ENCODE assay signal across 9 cellular contexts in genomic region chr9:133954862-133955529, GRCh38. TPM values are rescaled to one million over a fixed set of nuclear protein-coding genes. Genes with fewer than 3 reads are reported as not detected.
DNase-seq lines count a peak whose midpoint lies in the region; TF ChIP-seq lines count a peak whose summit lies in the region.
"Had no signal": no experiment of that assay in that cellular context is flagged by ENCODE, and none has a peak within 500 bp of the region (broad histone marks: within the 10 kb centered on the region; RNA-seq: fewer than 3 reads in every experiment).

No MANE protein-coding gene starts in this region.

- H2BK12ac ChIP-seq in neuronal stem cell (ENCODE audit: low read length): peak overlapping the region; percentile 90

- no peaks in the 10 kb centered on the region for H3K9me3 ChIP-seq in neuronal stem cell (replicated peaks in 1 of 2; ENCODE audit: control insufficient read depth in 2 of 2, insufficient read depth in 1 of 2, low read depth in 1 of 2, low read length in 2 of 2)

- no peak overlapping the region for H2BK15ac ChIP-seq in neuronal stem cell (ENCODE audit: low read length)

- H3K27me3 Mint-ChIP-seq in IgD-negative memory B cell: no peaks in the 10 kb centered on the region
- no peaks in the 10 kb centered on the region for H3K27me3 Mint-ChIP-seq in activated naive CD4-positive, alpha-beta T cell treated with anti-CD3 and anti-CD28 coated beads, Interleukin-2, amount 50 U/mL, for 24 hours

- peak overlapping the region; percentile 80 for H3K18ac ChIP-seq in neuronal stem cell (ENCODE audit: low read length)

- H3K14ac ChIP-seq in neuronal stem cell (ENCODE audit: low read length): no peak overlapping the region

- H3K4me1 Mint-ChIP-seq in IgD-negative memory B cell: peaks cover 44 to 49% (median 48%) of the 10 kb centered on the region in 3 donors
- H3K4me1 Mint-ChIP-seq in activated naive CD4-positive, alpha-beta T cell treated with anti-CD3 and anti-CD28 coated beads, Interleukin-2, amount 50 U/mL, for 24 hours: peaks cover 25% of the 10 kb centered on the region

- H3K79me1 ChIP-seq in neuronal stem cell (ENCODE audit: low read depth, low read length): peaks cover 25% of the 10 kb centered on the region

- H3K36me3 ChIP-seq in neuronal stem cell (replicated peaks in 1 of 2; ENCODE audit: control insufficient read depth in 2 of 2, insufficient read depth in 2 of 2, low read length in 2 of 2): peaks cover 0 to 11% of the 10 kb centered on the region in 2 donors

- H3K27ac ChIP-seq in neuronal stem cell (replicated peaks; ENCODE audit: low read length) (no peak overlapping the region), substantia nigra (ENCODE audit: low read depth, low read length, poor library complexity, severe bottlenecking) (no peak overlapping the region)

- peak overlapping the region; percentile 72 for H2BK120ac ChIP-seq in neuronal stem cell (ENCODE audit: low read depth, low read length)

- peak overlapping the region; percentile 81 to 96 (median 93) for H3K27ac Mint-ChIP-seq in IgD-negative memory B cell
- peak overlapping the region; percentile 43 for H3K27ac Mint-ChIP-seq in activated naive CD4-positive, alpha-beta T cell treated with anti-CD3 and anti-CD28 coated beads, Interleukin-2, amount 50 U/mL, for 24 hours

- H2AFZ ChIP-seq in neuronal stem cell (ENCODE audit: low read length): no peak overlapping the region

- H2AK5ac ChIP-seq in neuronal stem cell (ENCODE audit: low read depth, low read length): peak overlapping the region; percentile 96

- DNase-seq in GM12865 (ENCODE audit: low read depth): peak; percentile 82
- no peak for DNase-seq in neuronal stem cell (ENCODE audit: low spot score)
- DNase-seq in SHP77 (lab: John Stamatoyannopoulos, UW): no peak
- no peak for DNase-seq in substantia nigra (lab: John Stamatoyannopoulos, UW)
- no peak for DNase-seq in NCI-H345 treated with DMSO at 0.1 percent for 48 hours (lab: John Stamatoyannopoulos, UW; ENCODE audit: unreplicated experiment)
- DNase-seq in DMS53 (lab: John Stamatoyannopoulos, UW): no peak
- DNase-seq: EL had no signal

- H3K4me3 ChIP-seq in GM12865 (ENCODE audit: low read depth, low read length) (peak overlapping the region; percentile 76), neuronal stem cell (ENCODE audit: low read length in 2 of 2) (no peak overlapping the region)

- peak overlapping the region; percentile 76 for H3K4ac ChIP-seq in neuronal stem cell (ENCODE audit: low read length)

- peak overlapping the region; percentile 55 for H3K23ac ChIP-seq in neuronal stem cell (ENCODE audit: low read depth, low read length, poor library complexity)

- peaks cover 34 to 50% of the 10 kb centered on the region in 2 donors for H3K4me1 ChIP-seq in neuronal stem cell (ENCODE audit: control insufficient read depth in 2 of 2, insufficient read depth in 1 of 2, low read depth in 1 of 2, low read length in 2 of 2)

- WGBS in neuronal stem cell (ENCODE audit: extremely low coverage in 2 of 2, insufficient read length in 2 of 2, insufficient replicate concordance in 1 of 2), 2 donors: no CpG with 5 or more reads among the region's 14 CpGs

- H3K9me3 Mint-ChIP-seq in IgD-negative memory B cell: no peaks in the 10 kb centered on the region
- no peaks in the 10 kb centered on the region for H3K9me3 Mint-ChIP-seq in activated naive CD4-positive, alpha-beta T cell treated with anti-CD3 and anti-CD28 coated beads, Interleukin-2, amount 50 U/mL, for 24 hours

- TF ChIP-seq CTCF in GM12865 (IDR thresholded peaks at IDR 0.05; ENCODE audit: insufficient read depth, low read depth, low read length, missing control alignments): no peak

- H3K9ac ChIP-seq in neuronal stem cell (ENCODE audit: low read depth, low read length, poor library complexity): no peak overlapping the region

- no peak overlapping the region for H4K91ac ChIP-seq in neuronal stem cell (ENCODE audit: low read depth, low read length, poor library complexity)

- H3K4me2 ChIP-seq in neuronal stem cell (ENCODE audit: insufficient read depth, low read length, poor library complexity, severe bottlenecking): no peak overlapping the region

- H3K36me3 Mint-ChIP-seq in IgD-negative memory B cell: no peaks in the 10 kb centered on the region
- H3K36me3 Mint-ChIP-seq in activated naive CD4-positive, alpha-beta T cell treated with anti-CD3 and anti-CD28 coated beads, Interleukin-2, amount 50 U/mL, for 24 hours: no peaks in the 10 kb centered on the region

- no peak overlapping the region for H4K8ac ChIP-seq in neuronal stem cell (ENCODE audit: low read depth, low read length)

- peak overlapping the region; percentile 75 to 91 (median 84) for H3K4me3 Mint-ChIP-seq in IgD-negative memory B cell
- peak overlapping the region; percentile 76 for H3K4me3 Mint-ChIP-seq in activated naive CD4-positive, alpha-beta T cell treated with anti-CD3 and anti-CD28 coated beads, Interleukin-2, amount 50 U/mL, for 24 hours

- H3K27me3 ChIP-seq in neuronal stem cell (ENCODE audit: control insufficient read depth in 3 of 3, insufficient read depth in 3 of 3, low read depth in 1 of 3, low read length in 3 of 3): no peaks in the 10 kb centered on the region

- no peak overlapping the region for H2BK5ac ChIP-seq in neuronal stem cell (ENCODE audit: low read length)

RNA-seq across cellular contexts. Expression of gene VAV2, which starts 37.1 kb away (rescaled TPM):
- 28.7 TPM for polyA plus RNA-seq in IgD-negative memory B cell
- polyA plus RNA-seq in neuronal stem cell (2013, experiment 1 of 2): 18.5 TPM
- polyA plus RNA-seq in neuronal stem cell (2013, experiment 2 of 2): 18.8 TPM
